In the genomic region with DNA sequence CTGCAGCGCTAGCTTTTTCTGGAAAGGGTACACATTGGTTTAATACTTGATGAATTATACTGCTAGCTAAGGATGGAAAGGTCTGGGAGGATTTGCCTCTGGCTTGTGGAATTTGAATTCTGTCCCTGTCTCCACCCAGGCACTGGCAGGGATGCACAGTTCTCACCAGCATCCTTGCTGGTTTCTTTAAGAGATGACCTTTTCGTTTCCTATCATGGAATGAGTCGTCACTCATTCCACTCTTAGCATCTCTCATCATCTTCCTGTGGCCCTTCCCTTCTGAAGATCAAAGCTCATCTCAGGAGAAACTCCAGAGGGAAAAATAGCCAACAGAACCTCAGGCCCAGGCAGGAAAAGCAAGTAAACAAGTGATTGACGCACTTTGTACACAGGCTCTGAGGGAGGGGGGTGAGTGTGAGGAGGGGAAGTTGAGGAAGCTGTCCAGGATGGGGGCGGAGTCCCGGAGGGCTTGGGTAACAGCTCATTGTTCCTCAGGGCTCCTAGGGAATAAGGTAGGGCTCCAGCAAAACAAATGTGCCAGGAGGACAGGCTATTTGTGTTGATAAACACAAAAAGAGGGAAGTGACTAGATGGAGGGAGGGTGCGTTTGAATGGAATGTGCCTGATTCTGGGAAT, we compare ENCODE assay signal across 19 cellular contexts.
"Had no signal": no experiment of that assay in that cellular context is flagged by ENCODE, and none has a peak within 500 bp of the region (broad histone marks: within the 10 kb centered on the region; RNA-seq: fewer than 3 reads in every experiment).

No MANE protein-coding gene starts in this region.

- H3K27me3 ChIP-seq: colonic mucosa, hepatocyte, left lung, right lobe of liver had no signal

- H3K4me3 ChIP-seq: colonic mucosa, hepatocyte, left lung, lower lobe of right lung, psoas muscle, right lobe of liver, transverse colon had no signal

- ATAC-seq: left lung; naive thymus-derived CD8-positive, alpha-beta T cell; right lobe of liver had no signal

- H3K4me1 ChIP-seq: colonic mucosa, left lung, psoas muscle, right lobe of liver, transverse colon had no signal

- DNase-seq: central memory CD4-positive, alpha-beta T cell; colonic mucosa; effector memory CD4-positive, alpha-beta T cell; erythroblast; kidney; left lung; lower lobe of right lung; naive thymus-derived CD8-positive, alpha-beta T cell; nephron progenitor cell; nucleus accumbens; posterior cingulate gyrus; psoas muscle; right lobe of liver; small intestine; stimulated activated CD4-positive, alpha-beta T cell treated with anti-CD3 and anti-CD28 coated beads, Interleukin-15, amount 100 ng/mL, for 24 hours; stimulated activated CD4-positive, alpha-beta T cell treated with anti-CD3 and anti-CD28 coated beads, Interleukin-2, amount 100 ng/mL, for 48 hours; stimulated activated naive CD4-positive, alpha-beta T cell; transverse colon had no signal

- H3K9me3 ChIP-seq: colonic mucosa, lower lobe of right lung, right lobe of liver, transverse colon had no signal

- H3K27ac ChIP-seq: colonic mucosa, hepatocyte, left lung, lower lobe of right lung, psoas muscle, right lobe of liver, transverse colon had no signal

- H3K36me3 ChIP-seq: colonic mucosa, left lung, lower lobe of right lung, right lobe of liver, transverse colon had no signal
